Comparison of ENCODE assay signal across 9 cellular contexts in genomic region chr15:74403981-74404563, GRCh38. TPM values are rescaled to one million over a fixed set of nuclear protein-coding genes. Genes with fewer than 3 reads are reported as not detected.
DNase-seq lines count a peak whose midpoint lies in the region; ATAC-seq and TF ChIP-seq lines count a peak whose summit lies in the region.
"Had no signal": no experiment of that assay in that cellular context is flagged by ENCODE, and none has a peak within 500 bp of the region (broad histone marks: within the 10 kb centered on the region; RNA-seq: fewer than 3 reads in every experiment).

No MANE protein-coding gene starts in this region.

- no peak for ATAC-seq in activated naive CD4-positive, alpha-beta T cell treated with anti-CD3 and anti-CD28 coated beads, Interleukin-2, amount 50 U/mL, for 72 hours
- ATAC-seq in HG03064 (IDR thresholded peaks at IDR 0.05; ENCODE audit: low read depth, unreplicated experiment): peak; percentile 35
- ATAC-seq in stimulated activated effector memory CD8-positive, alpha-beta T cell treated with anti-CD3 and anti-CD28 coated beads, Interleukin-12 subunit alpha, Interleukin-12 subunit beta, amount 100 ng/mL, for 72 hours: no peak

- no peaks in the 10 kb centered on the region for H3K9me3 Mint-ChIP-seq in activated naive CD4-positive, alpha-beta T cell treated with anti-CD3 and anti-CD28 coated beads, Interleukin-2, amount 50 U/mL, for 72 hours
- H3K9me3 Mint-ChIP-seq in activated CD4-positive, alpha-beta memory T cell treated with anti-CD3 and anti-CD28 coated beads for 36 hours: no peaks in the 10 kb centered on the region
- no peaks in the 10 kb centered on the region for H3K9me3 Mint-ChIP-seq in stimulated activated effector memory CD8-positive, alpha-beta T cell treated with anti-CD3 and anti-CD28 coated beads, Interleukin-12 subunit alpha, Interleukin-12 subunit beta, amount 100 ng/mL, for 72 hours

- TF ChIP-seq POLR2A in sigmoid colon (IDR thresholded peaks at IDR 0.05): no peak
- TF ChIP-seq POLR2A in lower leg skin (IDR thresholded peaks at IDR 0.05): no peak

- WGBS in sigmoid colon, 2 donors: 40 to 73% methylated on average over 16 of the region's 16 CpGs
- 48 to 56% methylated on average over 16 of the region's 16 CpGs for WGBS in lower leg skin, 2 donors

- no peak overlapping the region for H3K27ac ChIP-seq in sigmoid colon
- H3K27ac ChIP-seq: C4-2B had no signal

- no peaks in the 10 kb centered on the region for H3K36me3 ChIP-seq in sigmoid colon

- no peak overlapping the region for H3K4me3 ChIP-seq in sigmoid colon
- no peak overlapping the region for H3K4me3 ChIP-seq in lower leg skin (ENCODE audit: low read depth, poor library complexity, severe bottlenecking)

- POLR2A ChIA-PET in activated CD4-positive, alpha-beta memory T cell treated with anti-CD3 and anti-CD28 coated beads for 36 hours (lab: Charles Lee): interaction anchor here (1.4 to 6.2 kb wide), 6 partner anchors 17 to 439 kb away, joined by 3 to 85 read pairs (median 12); partner anchors contain the start of genes SEMA7A and UBL7

- intact Hi-C loops in activated CD4-positive, alpha-beta memory T cell treated with anti-CD3 and anti-CD28 coated beads for 36 hours (cut with micrococcal nuclease): loop anchor here (1.0 to 5.0 kb wide), 4 partner anchors 29 to 383 kb away; partner anchors contain the start of genes SEMA7A and UBL7
- intact Hi-C loops in sigmoid colon (cut with DNase I): no loop called here
- intact Hi-C loops in lower leg skin (cut with DNase I; ENCODE audit: low total_unique reads): no loop called here

- CTCF ChIA-PET in activated CD4-positive, alpha-beta memory T cell treated with anti-CD3 and anti-CD28 coated beads for 36 hours (lab: Charles Lee): interaction anchor here (0.6 to 7.1 kb wide), 9 partner anchors 9 to 431 kb away, joined by 3 to 93 read pairs (median 4); no protein-coding TSS in a partner anchor

- no peaks in the 10 kb centered on the region for H3K9me3 ChIP-seq in sigmoid colon

- peak overlapping the region; percentile 60 to 83 for H3K27ac Mint-ChIP-seq in activated naive CD4-positive, alpha-beta T cell treated with anti-CD3 and anti-CD28 coated beads, Interleukin-2, amount 50 U/mL, for 72 hours
- peak overlapping the region; percentile 85 for H3K27ac Mint-ChIP-seq in activated CD4-positive, alpha-beta memory T cell treated with anti-CD3 and anti-CD28 coated beads for 36 hours
- H3K27ac Mint-ChIP-seq in stimulated activated effector memory CD8-positive, alpha-beta T cell treated with anti-CD3 and anti-CD28 coated beads, Interleukin-12 subunit alpha, Interleukin-12 subunit beta, amount 100 ng/mL, for 72 hours: peak overlapping the region; percentile 89

- no peak for DNase-seq in activated naive CD4-positive, alpha-beta T cell treated with anti-CD3 and anti-CD28 coated beads, Interleukin-2, amount 50 U/mL, for 72 hours (ENCODE audit: low spot score in 2 of 2)
- DNase-seq in activated naive CD4-positive, alpha-beta T cell treated with Interleukin-2 at 50 U/mL for 16 hours: no peak
- DNase-seq in activated CD4-positive, alpha-beta memory T cell treated with anti-CD3 and anti-CD28 coated beads for 36 hours: peak; percentile 43
- no peak for DNase-seq in stimulated activated effector memory CD8-positive, alpha-beta T cell treated with anti-CD3 and anti-CD28 coated beads, Interleukin-12 subunit alpha, Interleukin-12 subunit beta, amount 100 ng/mL, for 72 hours (ENCODE audit: low spot score in 2 of 2)
- DNase-seq in sigmoid colon: no peak
- DNase-seq in NCI-H345 treated with DMSO at 0.1 percent for 48 hours (lab: John Stamatoyannopoulos, UW; ENCODE audit: unreplicated experiment): no peak
- DNase-seq in lower leg skin (ENCODE audit: low spot score in 2 of 2): no peak

- H3K4me3 Mint-ChIP-seq in activated CD4-positive, alpha-beta memory T cell treated with anti-CD3 and anti-CD28 coated beads for 36 hours: peak overlapping the region; percentile 28
- peak overlapping the region; percentile 45 for H3K4me3 Mint-ChIP-seq in stimulated activated effector memory CD8-positive, alpha-beta T cell treated with anti-CD3 and anti-CD28 coated beads, Interleukin-12 subunit alpha, Interleukin-12 subunit beta, amount 100 ng/mL, for 72 hours

- no peaks in the 10 kb centered on the region for H3K36me3 Mint-ChIP-seq in activated naive CD4-positive, alpha-beta T cell treated with anti-CD3 and anti-CD28 coated beads, Interleukin-2, amount 50 U/mL, for 72 hours
- no peaks in the 10 kb centered on the region for H3K36me3 Mint-ChIP-seq in activated CD4-positive, alpha-beta memory T cell treated with anti-CD3 and anti-CD28 coated beads for 36 hours
- H3K36me3 Mint-ChIP-seq in stimulated activated effector memory CD8-positive, alpha-beta T cell treated with anti-CD3 and anti-CD28 coated beads, Interleukin-12 subunit alpha, Interleukin-12 subunit beta, amount 100 ng/mL, for 72 hours: peaks cover 14% of the 10 kb centered on the region

- H3K4me1 ChIP-seq in sigmoid colon: no peaks in the 10 kb centered on the region

- no peak for TF ChIP-seq EP300 in sigmoid colon (IDR thresholded peaks at IDR 0.05)

- peaks cover 0 to 31% (median 0%) of the 10 kb centered on the region in 3 donors for H3K27me3 ChIP-seq in sigmoid colon

- H3K4me1 Mint-ChIP-seq in activated CD4-positive, alpha-beta memory T cell treated with anti-CD3 and anti-CD28 coated beads for 36 hours (ENCODE audit: low read depth): peaks cover 63% of the 10 kb centered on the region
- peaks cover 82% of the 10 kb centered on the region for H3K4me1 Mint-ChIP-seq in stimulated activated effector memory CD8-positive, alpha-beta T cell treated with anti-CD3 and anti-CD28 coated beads, Interleukin-12 subunit alpha, Interleukin-12 subunit beta, amount 100 ng/mL, for 72 hours

- TF ChIP-seq CTCF in sigmoid colon (IDR thresholded peaks at IDR 0.05) (no peak), lower leg skin (IDR thresholded peaks at IDR 0.05) (no peak)

- H3K27me3 Mint-ChIP-seq in activated CD4-positive, alpha-beta memory T cell treated with anti-CD3 and anti-CD28 coated beads for 36 hours: no peaks in the 10 kb centered on the region

RNA-seq across cellular contexts. Expression of gene SEMA7A, which starts 29.7 kb away (rescaled TPM):
- total RNA-seq in activated naive CD4-positive, alpha-beta T cell treated with anti-CD3 and anti-CD28 coated beads, Interleukin-2, amount 50 U/mL, for 72 hours: 10 to 100 TPM; 47.8 to 53.6 TPM
- total RNA-seq in activated CD4-positive, alpha-beta memory T cell treated with anti-CD3 and anti-CD28 coated beads for 36 hours: 10 to 100 TPM; 65.9 to 68.4 TPM
- 1 to 10 TPM in 2 of 4 donors, under 1 TPM in 2; 0.28 to 3.5 (median 0.86) TPM for total RNA-seq in sigmoid colon
- polyA plus RNA-seq in sigmoid colon: 1 to 10 TPM in 2 of 3 donors, not detected in 1; 1.4 to 9.8 TPM
- total RNA-seq in lower leg skin: 10 to 100 TPM; 16.7 to 30.5 (median 20.5) TPM

RNA-seq across cellular contexts. Expression of gene CYP11A1, which starts 36.6 kb away (rescaled TPM):
- under 1 TPM in 1 of 2 donors, not detected in 1; 0.59 TPM for total RNA-seq in activated naive CD4-positive, alpha-beta T cell treated with anti-CD3 and anti-CD28 coated beads, Interleukin-2, amount 50 U/mL, for 72 hours
- under 1 TPM in 1 of 2 experiments, not detected in 1; 0.29 TPM for total RNA-seq in activated CD4-positive, alpha-beta memory T cell treated with anti-CD3 and anti-CD28 coated beads for 36 hours
- total RNA-seq in sigmoid colon: 1 to 10 TPM in 1 of 4 donors, under 1 TPM in 2, not detected in 1; 0.36 to 1.7 (median 0.49) TPM
- polyA plus RNA-seq in sigmoid colon: 1 to 10 TPM in 1 of 3 donors, under 1 TPM in 1, not detected in 1; 0.22 to 1.2 TPM
- under 1 TPM in 3 of 4 donors, not detected in 1; 0.34 to 0.75 (median 0.49) TPM for total RNA-seq in lower leg skin

RNA-seq across cellular contexts. Expression of gene UBL7, which starts 56.9 kb away (rescaled TPM):
- total RNA-seq in activated naive CD4-positive, alpha-beta T cell treated with anti-CD3 and anti-CD28 coated beads, Interleukin-2, amount 50 U/mL, for 72 hours: 10 to 100 TPM; 43.3 to 50.4 TPM
- 10 to 100 TPM; 52.3 to 58.2 TPM for total RNA-seq in activated CD4-positive, alpha-beta memory T cell treated with anti-CD3 and anti-CD28 coated beads for 36 hours
- total RNA-seq in sigmoid colon (10 to 100 TPM; 48.5 to 85.5 (median 57.7) TPM), lower leg skin (100 to 1,000 TPM in 1 of 4 donors, 10 to 100 TPM in 3; 54.4 to 113 (median 82.3) TPM)
- polyA plus RNA-seq in sigmoid colon: 10 to 100 TPM; 32.4 to 34.4 (median 34.0) TPM
